In the genomic region with DNA sequence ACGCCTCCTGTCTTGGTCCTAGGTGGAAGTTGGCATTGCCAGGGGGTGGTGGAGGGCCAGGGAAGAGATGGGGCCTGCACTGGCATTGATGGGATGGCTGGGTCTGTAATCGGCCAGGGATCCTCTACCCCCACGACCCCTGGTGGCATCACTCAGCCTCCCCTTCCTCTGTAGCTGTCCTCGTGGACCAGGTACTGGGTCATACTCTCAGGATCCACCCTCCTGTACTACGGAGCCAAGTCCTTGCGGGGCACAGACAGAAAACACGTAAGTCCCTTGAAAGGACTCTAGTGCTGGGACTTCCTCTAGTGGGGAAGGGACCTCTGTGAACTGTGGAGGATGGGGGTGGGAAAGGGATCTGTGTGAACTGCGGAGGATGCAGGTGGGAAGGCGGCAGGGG, we compare ENCODE assay signal across 25 cellular contexts.
"Had no signal": no experiment of that assay in that cellular context is flagged by ENCODE, and none has a peak within 500 bp of the region (broad histone marks: within the 10 kb centered on the region; RNA-seq: fewer than 3 reads in every experiment).

No MANE protein-coding gene starts in this region.

- H3K27ac ChIP-seq: brain microvascular endothelial cell, coronary artery, heart left ventricle had no signal

- H3K9me3 ChIP-seq: heart left ventricle had no signal

- H3K4me3 ChIP-seq: coronary artery, dorsolateral prefrontal cortex, heart left ventricle had no signal

- H3K36me3 Mint-ChIP-seq: activated CD4-positive, alpha-beta memory T cell treated with anti-CD3 and anti-CD28 coated beads for 36 hours had no signal

- H3K27me3 Mint-ChIP-seq: activated CD4-positive, alpha-beta memory T cell treated with anti-CD3 and anti-CD28 coated beads for 36 hours; activated CD4-positive, alpha-beta T cell treated with anti-CD3 and anti-CD28 coated beads for 36 hours; activated T-cell treated with anti-CD3 and anti-CD28 coated beads, Interleukin-2, amount 50 U/mL, for 24 hours; central memory CD8-positive, alpha-beta T cell had no signal

- ATAC-seq: activated CD4-positive, alpha-beta T cell treated with anti-CD3 and anti-CD28 coated beads for 36 hours; activated CD8-positive, alpha-beta T cell treated with anti-CD3 and anti-CD28 coated beads, Interleukin-2, amount 10 ng/mL, durations not matched to agents 7 days and 5 days; activated T-cell treated with anti-CD3 and anti-CD28 coated beads, Interleukin-2, amount 50 U/mL, for 72 hours; esophagus mucosa; heart left ventricle had no signal

- H3K4me3 Mint-ChIP-seq: activated CD4-positive, alpha-beta memory T cell treated with anti-CD3 and anti-CD28 coated beads for 36 hours; activated CD4-positive, alpha-beta T cell treated with anti-CD3 and anti-CD28 coated beads for 36 hours; activated CD4-positive, alpha-beta T cell treated with anti-CD3 and anti-CD28 coated beads, Interleukin-2, amount 10 ng/mL, durations not matched to agents 24 days and 14 days; activated CD8-positive, alpha-beta T cell treated with anti-CD3 and anti-CD28 coated beads, Interleukin-2, amount 10 ng/mL, durations not matched to agents 7 days and 5 days; activated naive CD8-positive, alpha-beta T cell; activated T-cell treated with anti-CD3 and anti-CD28 coated beads, Interleukin-2, amount 50 U/mL, for 24 hours; activated T-cell treated with anti-CD3 and anti-CD28 coated beads, Interleukin-2, amount 50 U/mL, for 72 hours; central memory CD8-positive, alpha-beta T cell; dendritic cell treated with granulocyte-macrophage colony-stimulating factor and Interleukin-4, amounts not matched to agents 40 ng/mL and 50 ng/mL, for 4 days; endodermal cell had no signal

- H3K27ac Mint-ChIP-seq: activated CD4-positive, alpha-beta memory T cell treated with anti-CD3 and anti-CD28 coated beads for 36 hours; activated CD4-positive, alpha-beta T cell treated with anti-CD3 and anti-CD28 coated beads for 36 hours; activated CD4-positive, alpha-beta T cell treated with anti-CD3 and anti-CD28 coated beads, Interleukin-2, amount 10 ng/mL, durations not matched to agents 24 days and 14 days; activated CD8-positive, alpha-beta T cell treated with anti-CD3 and anti-CD28 coated beads, Interleukin-2, amount 10 ng/mL, durations not matched to agents 7 days and 5 days; activated naive CD8-positive, alpha-beta T cell; activated T-cell treated with anti-CD3 and anti-CD28 coated beads, Interleukin-2, amount 50 U/mL, for 24 hours; activated T-cell treated with anti-CD3 and anti-CD28 coated beads, Interleukin-2, amount 50 U/mL, for 72 hours; dendritic cell treated with granulocyte-macrophage colony-stimulating factor and Interleukin-4, amounts not matched to agents 40 ng/mL and 50 ng/mL, for 4 days; endodermal cell had no signal

- H3K36me3 ChIP-seq: brain microvascular endothelial cell, heart left ventricle had no signal

- DNase-seq: activated CD4-positive, alpha-beta T cell treated with anti-CD3 and anti-CD28 coated beads for 36 hours; activated CD4-positive, alpha-beta T cell treated with anti-CD3 and anti-CD28 coated beads, Interleukin-2, amount 10 ng/mL, durations not matched to agents 24 days and 14 days; activated CD4-positive, CD25-positive, alpha-beta regulatory T cell; activated CD8-positive, alpha-beta memory T cell treated with anti-CD3 and anti-CD28 coated beads, Interleukin-2, amount 50 U/mL, for 48 hours; activated CD8-positive, alpha-beta T cell treated with anti-CD3 and anti-CD28 coated beads, Interleukin-2, amount 10 ng/mL, durations not matched to agents 7 days and 5 days; activated gamma-delta T cell; activated naive CD4-positive, alpha-beta T cell treated with Interleukin-2 at 50 U/mL for 16 hours; activated T-cell treated with anti-CD3 and anti-CD28 coated beads for 4 hours; activated T-cell treated with anti-CD3 and anti-CD28 coated beads, Interleukin-2, amount 50 U/mL, for 24 hours; activated T-cell treated with anti-CD3 and anti-CD28 coated beads, Interleukin-2, amount 50 U/mL, for 72 hours; amniotic stem cell; anterior cingulate cortex; brain microvascular endothelial cell; effector memory CD4-positive, alpha-beta T cell; foreskin fibroblast; heart left ventricle; T-helper 2 cell had no signal

- H3K9me3 Mint-ChIP-seq: activated CD4-positive, alpha-beta memory T cell treated with anti-CD3 and anti-CD28 coated beads for 36 hours; activated CD4-positive, alpha-beta T cell treated with anti-CD3 and anti-CD28 coated beads, Interleukin-2, amount 10 ng/mL, durations not matched to agents 24 days and 14 days; activated T-cell treated with anti-CD3 and anti-CD28 coated beads, Interleukin-2, amount 50 U/mL, for 24 hours; activated T-cell treated with anti-CD3 and anti-CD28 coated beads, Interleukin-2, amount 50 U/mL, for 72 hours; central memory CD8-positive, alpha-beta T cell; dendritic cell treated with granulocyte-macrophage colony-stimulating factor and Interleukin-4, amounts not matched to agents 40 ng/mL and 50 ng/mL, for 4 days; endodermal cell had no signal

- H3K27me3 ChIP-seq: dorsolateral prefrontal cortex, heart left ventricle had no signal

- H3K4me1 Mint-ChIP-seq: activated CD4-positive, alpha-beta T cell treated with anti-CD3 and anti-CD28 coated beads, Interleukin-2, amount 10 ng/mL, durations not matched to agents 24 days and 14 days; central memory CD8-positive, alpha-beta T cell had no signal
